ENCODE assay signal across 23 cellular contexts in genomic region chr7:143252002-143252401, GRCh38. TPM values are rescaled to one million over a fixed set of nuclear protein-coding genes. Genes with fewer than 3 reads are reported as not detected.
A peak's percentile ranks its signal among the peaks of the same experiment; 100 is the strongest.
DNase-seq lines count a peak whose midpoint lies in the region; ATAC-seq and TF ChIP-seq lines count a peak whose summit lies in the region.
"Had no signal": no experiment of that assay in that cellular context is flagged by ENCODE, and none has a peak within 500 bp of the region (broad histone marks: within the 10 kb centered on the region; RNA-seq: fewer than 3 reads in every experiment).

No MANE protein-coding gene starts in this region.

- no peak overlapping the region for H2AFZ ChIP-seq in PC-9

- peak; percentile 61 for ATAC-seq in stimulated activated naive CD8-positive, alpha-beta T cell treated with anti-CD3 and anti-CD28 coated beads, Interleukin-15, Interleukin-2, amounts not matched to agents 100 U/mL and 50 U/mL, for 24 hours
- no peak for ATAC-seq in HG02852 (IDR thresholded peaks at IDR 0.05; ENCODE audit: unreplicated experiment)
- ATAC-seq: left cardiac atrium, psoas muscle had no signal

- no peaks in the 10 kb centered on the region for H4K20me1 ChIP-seq in PC-9 (ENCODE audit: insufficient read depth)

- H3K9me3 Mint-ChIP-seq in activated naive CD4-positive, alpha-beta T cell treated with anti-CD3 and anti-CD28 coated beads for 36 hours = peaks cover 17% of the 10 kb centered on the region
- peaks cover 38% of the 10 kb centered on the region for H3K9me3 Mint-ChIP-seq in activated T-helper 1 cell treated with anti-CD3 and anti-CD28 coated beads, Interleukin-12 subunit alpha, Interleukin-12 subunit beta, Interleukin-2, Interleukin-4 antibody, amounts not matched to agents 30 ng/mL and 10 ng/mL and 1 ng/mL, durations not matched to agents 14 hours and 24 hours and 36 hours

- no peaks in the 10 kb centered on the region for H3K27me3 Mint-ChIP-seq in activated naive CD4-positive, alpha-beta T cell treated with anti-CD3 and anti-CD28 coated beads for 36 hours (ENCODE audit: low read depth)
- no peaks in the 10 kb centered on the region for H3K27me3 Mint-ChIP-seq in activated T-helper 1 cell treated with anti-CD3 and anti-CD28 coated beads, Interleukin-12 subunit alpha, Interleukin-12 subunit beta, Interleukin-2, Interleukin-4 antibody, amounts not matched to agents 30 ng/mL and 10 ng/mL and 1 ng/mL, durations not matched to agents 14 hours and 24 hours and 36 hours (ENCODE audit: insufficient read depth)

- intact Hi-C loops in activated naive CD4-positive, alpha-beta T cell treated with anti-CD3 and anti-CD28 coated beads for 36 hours (cut with micrococcal nuclease) = loop anchor here (10.0 kb wide), 1 partner anchor 1563 kb away; no protein-coding TSS in a partner anchor
- intact Hi-C loops in activated T-helper 1 cell treated with anti-CD3 and anti-CD28 coated beads, Interleukin-12 subunit alpha, Interleukin-12 subunit beta, Interleukin-2, Interleukin-4 antibody, amounts not matched to agents 30 ng/mL and 10 ng/mL and 1 ng/mL, durations not matched to agents 14 hours and 24 hours and 36 hours (cut with micrococcal nuclease) = no loop called here
- intact Hi-C loops in PC-9 (cut with micrococcal nuclease; ENCODE audit: unreplicated experiment) = no loop called here

- no peak overlapping the region for H3K4me2 ChIP-seq in PC-9
- H3K4me2 ChIP-seq: smooth muscle cell had no signal

- DNase-seq in activated naive CD4-positive, alpha-beta T cell treated with anti-CD3 and anti-CD28 coated beads for 36 hours = peak; percentile 57
- DNase-seq in activated naive CD4-positive, alpha-beta T cell treated with anti-CD3 and anti-CD28 coated beads, Interleukin-2, amount 50 U/mL, for 16 hours = no peak
- DNase-seq in KBM-7 = peak; percentile 50
- DNase-seq in activated T-helper 1 cell treated with anti-CD3 and anti-CD28 coated beads, Interleukin-12 subunit alpha, Interleukin-12 subunit beta, Interleukin-2, Interleukin-4 antibody, amounts not matched to agents 30 ng/mL and 10 ng/mL and 1 ng/mL, durations not matched to agents 14 hours and 24 hours and 36 hours (ENCODE audit: low spot score) = no peak
- no peak for DNase-seq in stimulated activated naive CD8-positive, alpha-beta T cell treated with anti-CD3 and anti-CD28 coated beads, Interleukin-15, Interleukin-2, amounts not matched to agents 100 U/mL and 50 U/mL, for 24 hours
- DNase-seq in C1 segment of cervical spinal cord (lab: John Stamatoyannopoulos, UW) = no peak
- DNase-seq in PC-9 = no peak
- DNase-seq: activated CD4-positive, alpha-beta T cell treated with anti-CD3 and anti-CD28 coated beads, Interleukin-2, amount 50 U/mL, for 4 hours; cerebellar nuclear complex; effector CD4-positive, alpha-beta T cell; left cardiac atrium; mesendoderm; NCI-H1092; NCI-H2081; NCI-H510A; psoas muscle; stimulated activated CD4-positive, alpha-beta T cell treated with anti-CD3 and anti-CD28 coated beads, Interleukin-4, amount 100 ng/mL, for 4 hours; testis had no signal

- H3K4me3 ChIP-seq in PC-9 = no peak overlapping the region
- H3K4me3 ChIP-seq: ascending aorta, esophagus muscularis mucosa, psoas muscle, smooth muscle cell, testis had no signal

- POLR2A ChIA-PET in PC-9 (lab: Charles Lee; ENCODE audit: unreplicated experiment) = no interaction called here

- H3K36me3 ChIP-seq in PC-9 (ENCODE audit: low read depth) = no peaks in the 10 kb centered on the region
- H3K36me3 ChIP-seq: ascending aorta, esophagus muscularis mucosa had no signal

- no peak for TF ChIP-seq CTCF in PC-9 (conservative IDR thresholded peaks at IDR 0.05)

- no peaks in the 10 kb centered on the region for H3K79me2 ChIP-seq in PC-9 (ENCODE audit: low read depth)

- H3K27ac ChIP-seq in PC-9 = no peak overlapping the region
- H3K27ac ChIP-seq: ascending aorta, esophagus muscularis mucosa, psoas muscle, testis had no signal

- H3K36me3 Mint-ChIP-seq in activated naive CD4-positive, alpha-beta T cell treated with anti-CD3 and anti-CD28 coated beads for 36 hours (ENCODE audit: low read depth) = peaks cover 11% of the 10 kb centered on the region
- H3K36me3 Mint-ChIP-seq in activated T-helper 1 cell treated with anti-CD3 and anti-CD28 coated beads, Interleukin-12 subunit alpha, Interleukin-12 subunit beta, Interleukin-2, Interleukin-4 antibody, amounts not matched to agents 30 ng/mL and 10 ng/mL and 1 ng/mL, durations not matched to agents 14 hours and 24 hours and 36 hours (ENCODE audit: low read depth) = peaks cover 35% of the 10 kb centered on the region

- peak overlapping the region; percentile 75 for H3K27ac Mint-ChIP-seq in activated naive CD4-positive, alpha-beta T cell treated with anti-CD3 and anti-CD28 coated beads for 36 hours
- peak overlapping the region; percentile 86 for H3K27ac Mint-ChIP-seq in activated T-helper 1 cell treated with anti-CD3 and anti-CD28 coated beads, Interleukin-12 subunit alpha, Interleukin-12 subunit beta, Interleukin-2, Interleukin-4 antibody, amounts not matched to agents 30 ng/mL and 10 ng/mL and 1 ng/mL, durations not matched to agents 14 hours and 24 hours and 36 hours

- peaks cover 3% of the 10 kb centered on the region; the same call in 1 of the 2 replicates for H3K9me3 ChIP-seq in PC-9 (ENCODE audit: insufficient read depth, low read depth)
- H3K9me3 ChIP-seq: ascending aorta, esophagus muscularis mucosa, psoas muscle, testis had no signal

- in situ Hi-C loops in KBM-7 (cut with MboI; ENCODE audit: low pct_unique_long_range_greater_than_20kb, low sequenced_read_pairs) = no loop called here

- H3K4me1 ChIP-seq in PC-9 (replicated peaks; ENCODE audit: insufficient read depth) = peaks cover 45% of the 10 kb centered on the region
- H3K4me1 ChIP-seq: ascending aorta, esophagus muscularis mucosa, psoas muscle, testis had no signal

- peaks cover 75% of the 10 kb centered on the region for H3K4me1 Mint-ChIP-seq in activated naive CD4-positive, alpha-beta T cell treated with anti-CD3 and anti-CD28 coated beads for 36 hours (ENCODE audit: low read depth)
- H3K4me1 Mint-ChIP-seq in activated T-helper 1 cell treated with anti-CD3 and anti-CD28 coated beads, Interleukin-12 subunit alpha, Interleukin-12 subunit beta, Interleukin-2, Interleukin-4 antibody, amounts not matched to agents 30 ng/mL and 10 ng/mL and 1 ng/mL, durations not matched to agents 14 hours and 24 hours and 36 hours (ENCODE audit: low read depth) = peaks cover 87% of the 10 kb centered on the region

- no TSS peak for BruUV-seq in PC-9 (replicated peaks; lab: Mats Ljungman, UMichigan)

- no peaks in the 10 kb centered on the region for H3K27me3 ChIP-seq in PC-9 (ENCODE audit: insufficient read depth, low read depth)
- H3K27me3 ChIP-seq: ascending aorta, esophagus muscularis mucosa, testis had no signal

- H3K9me2 ChIP-seq in PC-9 (ENCODE audit: insufficient read depth) = no peaks in the 10 kb centered on the region

- peaks cover 41% of the 10 kb centered on the region for H3F3A ChIP-seq in PC-9 (ENCODE audit: insufficient read depth, low read depth)

- CTCF ChIA-PET in activated naive CD4-positive, alpha-beta T cell treated with anti-CD3 and anti-CD28 coated beads for 36 hours (lab: Charles Lee) = no interaction called here
- CTCF ChIA-PET in PC-9 (lab: Charles Lee) = interaction anchor here (0.8 kb wide), 1 partner anchor 743 kb away, joined by 13 read pairs; no protein-coding TSS in a partner anchor

- H3K4me3 Mint-ChIP-seq in activated naive CD4-positive, alpha-beta T cell treated with anti-CD3 and anti-CD28 coated beads for 36 hours = no peak overlapping the region
- H3K4me3 Mint-ChIP-seq in activated T-helper 1 cell treated with anti-CD3 and anti-CD28 coated beads, Interleukin-12 subunit alpha, Interleukin-12 subunit beta, Interleukin-2, Interleukin-4 antibody, amounts not matched to agents 30 ng/mL and 10 ng/mL and 1 ng/mL, durations not matched to agents 14 hours and 24 hours and 36 hours = peak overlapping the region; percentile 20
- H3K4me3 Mint-ChIP-seq: neural crest cell had no signal

RNA-seq across cellular contexts. Expression of gene GSTK1, which starts 11.2 kb away (rescaled TPM):
- total RNA-seq in activated naive CD4-positive, alpha-beta T cell treated with anti-CD3 and anti-CD28 coated beads for 36 hours = 100 to 1,000 TPM; 186 to 187 TPM
- 134 and 135 TPM in 2 replicates for total RNA-seq in activated T-helper 1 cell treated with anti-CD3 and anti-CD28 coated beads, Interleukin-12 subunit alpha, Interleukin-12 subunit beta, Interleukin-2, Interleukin-4 antibody, amounts not matched to agents 30 ng/mL and 10 ng/mL and 1 ng/mL, durations not matched to agents 14 hours and 24 hours and 36 hours
- total RNA-seq in PC-9 (2021) = 239 and 244 TPM in 2 replicates

RNA-seq across cellular contexts. Expression of gene TAS2R40, which starts 30.2 kb away (rescaled TPM):
- not detected for total RNA-seq in activated naive CD4-positive, alpha-beta T cell treated with anti-CD3 and anti-CD28 coated beads for 36 hours
- not detected in 2 replicates for total RNA-seq in activated T-helper 1 cell treated with anti-CD3 and anti-CD28 coated beads, Interleukin-12 subunit alpha, Interleukin-12 subunit beta, Interleukin-2, Interleukin-4 antibody, amounts not matched to agents 30 ng/mL and 10 ng/mL and 1 ng/mL, durations not matched to agents 14 hours and 24 hours and 36 hours
- total RNA-seq in PC-9 (2021) = not detected in 2 replicates
- total RNA-seq: ascending aorta, esophagus muscularis mucosa, left cardiac atrium, neural crest cell, psoas muscle, smooth muscle cell, testis had no signal

RNA-seq across cellular contexts. Expression of gene TMEM139, which starts 32.8 kb away (rescaled TPM):
- under 1 TPM; 0.64 to 0.74 TPM for total RNA-seq in activated naive CD4-positive, alpha-beta T cell treated with anti-CD3 and anti-CD28 coated beads for 36 hours
- total RNA-seq in activated T-helper 1 cell treated with anti-CD3 and anti-CD28 coated beads, Interleukin-12 subunit alpha, Interleukin-12 subunit beta, Interleukin-2, Interleukin-4 antibody, amounts not matched to agents 30 ng/mL and 10 ng/mL and 1 ng/mL, durations not matched to agents 14 hours and 24 hours and 36 hours = 0.73 TPM in 1 of 2 replicates, not detected in the other
- total RNA-seq in PC-9 (2021) = 89.7 and 131 TPM in 2 replicates

RNA-seq across cellular contexts. Expression of gene CASP2, which starts 36.1 kb away (rescaled TPM):
- total RNA-seq in activated naive CD4-positive, alpha-beta T cell treated with anti-CD3 and anti-CD28 coated beads for 36 hours = 100 to 1,000 TPM; 116 to 124 TPM
- total RNA-seq in activated T-helper 1 cell treated with anti-CD3 and anti-CD28 coated beads, Interleukin-12 subunit alpha, Interleukin-12 subunit beta, Interleukin-2, Interleukin-4 antibody, amounts not matched to agents 30 ng/mL and 10 ng/mL and 1 ng/mL, durations not matched to agents 14 hours and 24 hours and 36 hours = 107 and 110 TPM in 2 replicates
- 52.7 and 67.2 TPM in 2 replicates for total RNA-seq in PC-9 (2021)

Comparison
In these comparisons a context has a peak if more than half of its experiments do, and no peak if none do; other contexts are left out.
1. DNase-seq: peak in activated naive CD4-positive, alpha-beta T cell treated with anti-CD3 and anti-CD28 coated beads for 36 hours (single experiment) and KBM-7 (single experiment); none in activated naive CD4-positive, alpha-beta T cell treated with anti-CD3 and anti-CD28 coated beads, Interleukin-2, amount 50 U/mL, for 16 hours (single experiment), activated T-helper 1 cell treated with anti-CD3 and anti-CD28 coated beads, Interleukin-12 subunit alpha, Interleukin-12 subunit beta, Interleukin-2, Interleukin-4 antibody, amounts not matched to agents 30 ng/mL and 10 ng/mL and 1 ng/mL, durations not matched to agents 14 hours and 24 hours and 36 hours (single experiment), stimulated activated naive CD8-positive, alpha-beta T cell treated with anti-CD3 and anti-CD28 coated beads, Interleukin-15, Interleukin-2, amounts not matched to agents 100 U/mL and 50 U/mL, for 24 hours (single experiment), C1 segment of cervical spinal cord (0 of 14) and PC-9 (0 of 2).
2. RNA of gene TMEM139, which starts 32.8 kb away (total RNA-seq): 89.7 to 131 TPM in PC-9; 0.64 to 0.74 TPM in activated naive CD4-positive, alpha-beta T cell treated with anti-CD3 and anti-CD28 coated beads for 36 hours and 0.73 TPM in activated T-helper 1 cell treated with anti-CD3 and anti-CD28 coated beads, Interleukin-12 subunit alpha, Interleukin-12 subunit beta, Interleukin-2, Interleukin-4 antibody, amounts not matched to agents 30 ng/mL and 10 ng/mL and 1 ng/mL, durations not matched to agents 14 hours and 24 hours and 36 hours; every median in the first group is over 10 times any median in the second.